8 cellular contexts compared by ENCODE assay signal in genomic region chr4:4541661-4542570, GRCh38. TPM values are rescaled to one million over a fixed set of nuclear protein-coding genes. Genes with fewer than 3 reads are reported as not detected.
DNase-seq lines count a peak whose midpoint lies in the region; ATAC-seq and TF ChIP-seq lines count a peak whose summit lies in the region.

Gene STX18 (minus strand): TSS chr4:4542048. CDS start chr4:4541964, 84 bp downstream.

- 1% methylated on average over 73 to 75 of the region's 76 CpGs for WGBS in GM23248 (ENCODE audit: low coverage in 1 of 2, low lambda C conversion rate in 2 of 2, missing lambda C conversion rate in 2 of 2), 2 experiments

- peak within 1 kb of the TSS; percentile 89 to 93 for H3K27ac Mint-ChIP-seq in natural killer cell treated with Interleukin-12 subunit alpha and Interleukin-12 subunit beta and Interleukin-15 and Interleukin-18, amount 100 ng/mL, for 72 hours
- peak within 1 kb of the TSS; percentile 93 for H3K27ac Mint-ChIP-seq in stimulated activated naive CD8-positive, alpha-beta T cell treated with anti-CD3 and anti-CD28 coated beads, Interleukin-15, Interleukin-2, amounts not matched to agents 100 ng/mL and 50 ng/mL, for 24 hours

- no peaks in the 10 kb centered on the region for H3K27me3 ChIP-seq in GM23248 (replicated peaks; ENCODE audit: insufficient read depth)

- TF ChIP-seq CTCF in RWPE1 (conservative IDR thresholded peaks at IDR 0.05; ENCODE audit: low read depth) (no peak), fibroblast of pulmonary artery (IDR thresholded peaks at IDR 0.05; ENCODE audit: low read length, missing control alignments) (no peak)

- H3K27ac ChIP-seq in GM23248 (peak within 1 kb of the TSS; percentile 91), RWPE1 (peak within 1 kb of the TSS; percentile 77)

- DNase-seq in EL (peak; percentile 77), GM23248 (peak; percentile 89), Kasumi-1 (lab: John Stamatoyannopoulos, UW) (peak; percentile 71 to 76), RWPE1 (ENCODE audit: low spot score) (peak; percentile 71), fibroblast of pulmonary artery (ENCODE audit: low read depth) (peak; percentile 90)
- peak; percentile 81 for DNase-seq in activated T-helper 9 cell treated with anti-CD3 and anti-CD28 coated beads, Interleukin-2, amount 50 U/mL, for 16 hours (ENCODE audit: low read depth)
- DNase-seq in natural killer cell treated with Interleukin-12 subunit alpha and Interleukin-12 subunit beta and Interleukin-15 and Interleukin-18, amount 100 ng/mL, for 72 hours (ENCODE audit: low spot score) = peak; percentile 90

- H3K4me2 ChIP-seq in GM23248 (ENCODE audit: unreplicated experiment) = peak within 1 kb of the TSS; percentile 99

- no peaks in the 10 kb centered on the region for H3K9me3 ChIP-seq in GM23248 (ENCODE audit: low read depth)

- peaks cover 58% of the 10 kb centered on the region for H3K79me2 ChIP-seq in GM23248 (ENCODE audit: insufficient read depth)

- H4K20me1 ChIP-seq in GM23248 (ENCODE audit: insufficient read depth) = no peaks in the 10 kb centered on the region

- in situ Hi-C loops in GM23248 (cut with MboI) = no loop called here

- H3K36me3 Mint-ChIP-seq in natural killer cell treated with Interleukin-12 subunit alpha and Interleukin-12 subunit beta and Interleukin-15 and Interleukin-18, amount 100 ng/mL, for 72 hours = no peaks in the 10 kb centered on the region
- peaks cover 12% of the 10 kb centered on the region for H3K36me3 Mint-ChIP-seq in stimulated activated naive CD8-positive, alpha-beta T cell treated with anti-CD3 and anti-CD28 coated beads, Interleukin-15, Interleukin-2, amounts not matched to agents 100 ng/mL and 50 ng/mL, for 24 hours (ENCODE audit: low read depth)

- H3K27me3 Mint-ChIP-seq in natural killer cell treated with Interleukin-12 subunit alpha and Interleukin-12 subunit beta and Interleukin-15 and Interleukin-18, amount 100 ng/mL, for 72 hours = no peaks in the 10 kb centered on the region
- no peaks in the 10 kb centered on the region for H3K27me3 Mint-ChIP-seq in stimulated activated naive CD8-positive, alpha-beta T cell treated with anti-CD3 and anti-CD28 coated beads, Interleukin-15, Interleukin-2, amounts not matched to agents 100 ng/mL and 50 ng/mL, for 24 hours

- H3K4me1 ChIP-seq in GM23248 (ENCODE audit: insufficient read depth) = peaks cover 27% of the 10 kb centered on the region

- CTCF ChIA-PET in RWPE1 (lab: Yijun Ruan, JAX) = interaction anchor here (0.6 kb wide), 1 partner anchor 26 kb away, joined by 3 read pairs; no protein-coding TSS in a partner anchor

- H3K4me3 ChIP-seq in GM23248 = peak within 1 kb of the TSS; percentile 96
- H3K4me3 ChIP-seq in fibroblast of pulmonary artery (replicated peaks; ENCODE audit: low read depth, low read length) = peak within 1 kb of the TSS; percentile 83

- peak; percentile 98 for ATAC-seq in natural killer cell treated with Interleukin-12 subunit alpha and Interleukin-12 subunit beta and Interleukin-15 and Interleukin-18, amount 100 ng/mL, for 72 hours

- H3K36me3 ChIP-seq in GM23248 (ENCODE audit: low read depth) = no peaks in the 10 kb centered on the region

- peak within 1 kb of the TSS; percentile 99 for H2AFZ ChIP-seq in GM23248

- H3K9ac ChIP-seq in GM23248 = peak within 1 kb of the TSS; percentile 97

- H3K9me2 ChIP-seq in GM23248 (ENCODE audit: insufficient read depth) = no peaks in the 10 kb centered on the region

- H3K4me1 Mint-ChIP-seq in natural killer cell treated with Interleukin-12 subunit alpha and Interleukin-12 subunit beta and Interleukin-15 and Interleukin-18, amount 100 ng/mL, for 72 hours (ENCODE audit: low read depth in 2 of 2) = peaks cover 30 to 34% of the 10 kb centered on the region in 2 donors
- H3K4me1 Mint-ChIP-seq in stimulated activated naive CD8-positive, alpha-beta T cell treated with anti-CD3 and anti-CD28 coated beads, Interleukin-15, Interleukin-2, amounts not matched to agents 100 ng/mL and 50 ng/mL, for 24 hours (ENCODE audit: low read depth) = peaks cover 46% of the 10 kb centered on the region

- H3K4me3 Mint-ChIP-seq in natural killer cell treated with Interleukin-12 subunit alpha and Interleukin-12 subunit beta and Interleukin-15 and Interleukin-18, amount 100 ng/mL, for 72 hours = peak within 1 kb of the TSS; percentile 97
- peak within 1 kb of the TSS; percentile 94 for H3K4me3 Mint-ChIP-seq in stimulated activated naive CD8-positive, alpha-beta T cell treated with anti-CD3 and anti-CD28 coated beads, Interleukin-15, Interleukin-2, amounts not matched to agents 100 ng/mL and 50 ng/mL, for 24 hours

- POLR2A ChIA-PET in RWPE1 (lab: Yijun Ruan, JAX; ENCODE audit: low non-redundant PET) = no interaction called here

- H3F3A ChIP-seq in GM23248 (ENCODE audit: insufficient read depth) = no peaks in the 10 kb centered on the region

- H3K9me3 Mint-ChIP-seq in natural killer cell treated with Interleukin-12 subunit alpha and Interleukin-12 subunit beta and Interleukin-15 and Interleukin-18, amount 100 ng/mL, for 72 hours = no peaks in the 10 kb centered on the region
- H3K9me3 Mint-ChIP-seq in stimulated activated naive CD8-positive, alpha-beta T cell treated with anti-CD3 and anti-CD28 coated beads, Interleukin-15, Interleukin-2, amounts not matched to agents 100 ng/mL and 50 ng/mL, for 24 hours = no peaks in the 10 kb centered on the region

RNA-seq across cellular contexts. Expression of gene STX18, which starts in this region (rescaled TPM):
- 35.0 and 42.6 TPM in 2 replicates for total RNA-seq in GM23248 (2014; rRNA removed; shearing (Covaris generic))
- polyA plus RNA-seq in GM23248 (2016; fragmentation: Nextera tagmentation; extraction: Ambion mirVana) = 39.2 and 40.5 TPM in 2 replicates
- 10 to 100 TPM; 30.8 to 33.5 TPM for total RNA-seq in natural killer cell treated with Interleukin-12 subunit alpha and Interleukin-12 subunit beta and Interleukin-15 and Interleukin-18, amount 100 ng/mL, for 72 hours

Comparison
In these comparisons a context has a peak if more than half of its experiments do, and no peak if none do; other contexts are left out.
1. Peak in every context shown above with its lines: DNase-seq, ATAC-seq, H3K4me3 ChIP-seq and H3K27ac ChIP-seq.